Comparison of ENCODE assay signal across 1 cellular context in genomic region chr3:155282416-155283091, GRCh38.
TF ChIP-seq lines count a peak whose summit lies in the region.

No MANE protein-coding gene starts in this region.

TF ChIP-seq in K562, 482 proteins besides CTCF, POLR2A, EP300 and RAD21 (continued from another document and continues in another):
- TF ChIP-seq, protein P1, sequence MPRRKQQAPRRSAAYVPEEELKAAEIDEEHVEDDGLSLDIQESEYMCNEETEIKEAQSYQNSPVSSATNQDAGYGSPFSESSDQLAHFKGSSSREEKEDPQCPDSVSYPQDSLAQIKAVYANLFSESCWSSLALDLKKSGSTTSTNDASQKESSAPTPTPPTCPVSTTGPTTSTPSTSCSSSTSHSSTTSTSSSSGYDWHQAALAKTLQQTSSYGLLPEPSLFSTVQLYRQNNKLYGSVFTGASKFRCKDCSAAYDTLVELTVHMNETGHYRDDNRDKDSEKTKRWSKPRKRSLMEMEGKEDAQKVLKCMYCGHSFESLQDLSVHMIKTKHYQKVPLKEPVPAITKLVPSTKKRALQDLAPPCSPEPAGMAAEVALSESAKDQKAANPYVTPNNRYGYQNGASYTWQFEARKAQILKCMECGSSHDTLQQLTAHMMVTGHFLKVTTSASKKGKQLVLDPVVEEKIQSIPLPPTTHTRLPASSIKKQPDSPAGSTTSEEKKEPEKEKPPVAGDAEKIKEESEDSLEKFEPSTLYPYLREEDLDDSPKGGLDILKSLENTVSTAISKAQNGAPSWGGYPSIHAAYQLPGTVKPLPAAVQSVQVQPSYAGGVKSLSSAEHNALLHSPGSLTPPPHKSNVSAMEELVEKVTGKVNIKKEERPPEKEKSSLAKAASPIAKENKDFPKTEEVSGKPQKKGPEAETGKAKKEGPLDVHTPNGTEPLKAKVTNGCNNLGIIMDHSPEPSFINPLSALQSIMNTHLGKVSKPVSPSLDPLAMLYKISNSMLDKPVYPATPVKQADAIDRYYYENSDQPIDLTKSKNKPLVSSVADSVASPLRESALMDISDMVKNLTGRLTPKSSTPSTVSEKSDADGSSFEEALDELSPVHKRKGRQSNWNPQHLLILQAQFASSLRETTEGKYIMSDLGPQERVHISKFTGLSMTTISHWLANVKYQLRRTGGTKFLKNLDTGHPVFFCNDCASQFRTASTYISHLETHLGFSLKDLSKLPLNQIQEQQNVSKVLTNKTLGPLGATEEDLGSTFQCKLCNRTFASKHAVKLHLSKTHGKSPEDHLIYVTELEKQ (CRISPR knock-in tag; IDR thresholded peaks at IDR 0.05): no peak
- TF ChIP-seq IRF9 (tag; IDR thresholded peaks at IDR 0.05): no peak
- TF ChIP-seq ZNF316 (IDR thresholded peaks at IDR 0.05): peak; percentile 75
- TF ChIP-seq, protein P2, sequence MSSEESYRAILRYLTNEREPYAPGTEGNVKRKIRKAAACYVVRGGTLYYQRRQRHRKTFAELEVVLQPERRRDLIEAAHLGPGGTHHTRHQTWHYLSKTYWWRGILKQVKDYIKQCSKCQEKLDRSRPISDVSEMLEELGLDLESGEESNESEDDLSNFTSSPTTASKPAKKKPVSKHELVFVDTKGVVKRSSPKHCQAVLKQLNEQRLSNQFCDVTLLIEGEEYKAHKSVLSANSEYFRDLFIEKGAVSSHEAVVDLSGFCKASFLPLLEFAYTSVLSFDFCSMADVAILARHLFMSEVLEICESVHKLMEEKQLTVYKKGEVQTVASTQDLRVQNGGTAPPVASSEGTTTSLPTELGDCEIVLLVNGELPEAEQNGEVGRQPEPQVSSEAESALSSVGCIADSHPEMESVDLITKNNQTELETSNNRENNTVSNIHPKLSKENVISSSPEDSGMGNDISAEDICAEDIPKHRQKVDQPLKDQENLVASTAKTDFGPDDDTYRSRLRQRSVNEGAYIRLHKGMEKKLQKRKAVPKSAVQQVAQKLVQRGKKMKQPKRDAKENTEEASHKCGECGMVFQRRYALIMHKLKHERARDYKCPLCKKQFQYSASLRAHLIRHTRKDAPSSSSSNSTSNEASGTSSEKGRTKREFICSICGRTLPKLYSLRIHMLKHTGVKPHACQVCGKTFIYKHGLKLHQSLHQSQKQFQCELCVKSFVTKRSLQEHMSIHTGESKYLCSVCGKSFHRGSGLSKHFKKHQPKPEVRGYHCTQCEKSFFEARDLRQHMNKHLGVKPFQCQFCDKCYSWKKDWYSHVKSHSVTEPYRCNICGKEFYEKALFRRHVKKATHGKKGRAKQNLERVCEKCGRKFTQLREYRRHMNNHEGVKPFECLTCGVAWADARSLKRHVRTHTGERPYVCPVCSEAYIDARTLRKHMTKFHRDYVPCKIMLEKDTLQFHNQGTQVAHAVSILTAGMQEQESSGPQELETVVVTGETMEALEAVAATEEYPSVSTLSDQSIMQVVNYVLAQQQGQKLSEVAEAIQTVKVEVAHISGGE (CRISPR knock-in tag; IDR thresholded peaks at IDR 0.05): peak in 1 of 3 experiments; percentile 62; a peak in 2 of 6 replicates
- no peak for TF ChIP-seq ZNF134 (CRISPR knock-in tag; conservative IDR thresholded peaks at IDR 0.05)
- TF ChIP-seq NFIC (IDR thresholded peaks at IDR 0.05): peak; percentile 82
- TF ChIP-seq NFATC3 (IDR thresholded peaks at IDR 0.05): peak; percentile 85; the same call in 1 of the 2 replicates
- peak; percentile 39 for TF ChIP-seq ATF7 (IDR thresholded peaks at IDR 0.05)
- TF ChIP-seq ZFP36 (IDR thresholded peaks at IDR 0.05; ENCODE audit: low read depth, low read length, partially characterized antibody): no peak
- peak; percentile 82 for TF ChIP-seq PHB2 (IDR thresholded peaks at IDR 0.05; ENCODE audit: low read depth)
- TF ChIP-seq, protein P3, sequence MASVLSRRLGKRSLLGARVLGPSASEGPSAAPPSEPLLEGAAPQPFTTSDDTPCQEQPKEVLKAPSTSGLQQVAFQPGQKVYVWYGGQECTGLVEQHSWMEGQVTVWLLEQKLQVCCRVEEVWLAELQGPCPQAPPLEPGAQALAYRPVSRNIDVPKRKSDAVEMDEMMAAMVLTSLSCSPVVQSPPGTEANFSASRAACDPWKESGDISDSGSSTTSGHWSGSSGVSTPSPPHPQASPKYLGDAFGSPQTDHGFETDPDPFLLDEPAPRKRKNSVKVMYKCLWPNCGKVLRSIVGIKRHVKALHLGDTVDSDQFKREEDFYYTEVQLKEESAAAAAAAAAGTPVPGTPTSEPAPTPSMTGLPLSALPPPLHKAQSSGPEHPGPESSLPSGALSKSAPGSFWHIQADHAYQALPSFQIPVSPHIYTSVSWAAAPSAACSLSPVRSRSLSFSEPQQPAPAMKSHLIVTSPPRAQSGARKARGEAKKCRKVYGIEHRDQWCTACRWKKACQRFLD (CRISPR knock-in tag; IDR thresholded peaks at IDR 0.05): no peak
- TF ChIP-seq, protein P4, sequence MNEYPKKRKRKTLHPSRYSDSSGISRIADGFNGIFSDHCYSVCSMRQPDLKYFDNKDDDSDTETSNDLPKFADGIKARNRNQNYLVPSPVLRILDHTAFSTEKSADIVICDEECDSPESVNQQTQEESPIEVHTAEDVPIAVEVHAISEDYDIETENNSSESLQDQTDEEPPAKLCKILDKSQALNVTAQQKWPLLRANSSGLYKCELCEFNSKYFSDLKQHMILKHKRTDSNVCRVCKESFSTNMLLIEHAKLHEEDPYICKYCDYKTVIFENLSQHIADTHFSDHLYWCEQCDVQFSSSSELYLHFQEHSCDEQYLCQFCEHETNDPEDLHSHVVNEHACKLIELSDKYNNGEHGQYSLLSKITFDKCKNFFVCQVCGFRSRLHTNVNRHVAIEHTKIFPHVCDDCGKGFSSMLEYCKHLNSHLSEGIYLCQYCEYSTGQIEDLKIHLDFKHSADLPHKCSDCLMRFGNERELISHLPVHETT (CRISPR knock-in tag; conservative IDR thresholded peaks at IDR 0.05 in 1 of 2, IDR thresholded peaks at IDR 0.05 in 1 of 2): no peak
- TF ChIP-seq NCOA4 (IDR thresholded peaks at IDR 0.05; ENCODE audit: partially characterized antibody): peak; percentile 35
- no peak for TF ChIP-seq SETDB1 (IDR thresholded peaks at IDR 0.05; ENCODE audit: low read length)
- TF ChIP-seq GTF2B (IDR thresholded peaks at IDR 0.05; ENCODE audit: extremely low read depth, insufficient read length): no peak
- no peak for TF ChIP-seq CEBPG (CRISPR knock-in tag; IDR thresholded peaks at IDR 0.05)
- no peak for TF ChIP-seq CEBPG (tag; conservative IDR thresholded peaks at IDR 0.05 in 1 of 2, IDR thresholded peaks at IDR 0.05 in 1 of 2)
- peak; percentile 77 for TF ChIP-seq HDAC2 (IDR thresholded peaks at IDR 0.05)
- TF ChIP-seq LCOR (CRISPR knock-in tag; IDR thresholded peaks at IDR 0.05): peak; percentile 77; the same call in 1 of the 2 replicates
- peak; percentile 49 to 71 for TF ChIP-seq NCOA2 (IDR thresholded peaks at IDR 0.05; ENCODE audit: partially characterized antibody in 2 of 2)
- 0 out of 2 replicates have a peak, but pooled peaks have one; percentile 36 for TF ChIP-seq ELF4 (CRISPR knock-in tag; IDR thresholded peaks at IDR 0.05)
- TF ChIP-seq CXXC5 (CRISPR knock-in tag; IDR thresholded peaks at IDR 0.05): peak; percentile 96
- TF ChIP-seq DACH1 (IDR thresholded peaks at IDR 0.05; ENCODE audit: partially characterized antibody): no peak
- no peak for TF ChIP-seq SAFB2 (IDR thresholded peaks at IDR 0.05; ENCODE audit: borderline replicate concordance, low read depth, low read length, severe bottlenecking)
- TF ChIP-seq NR1H2 (CRISPR knock-in tag; IDR thresholded peaks at IDR 0.05): no peak
- TF ChIP-seq FOXM1 (IDR thresholded peaks at IDR 0.05; ENCODE audit: low read depth): peak; percentile 68
- TF ChIP-seq FOXM1 (CRISPR knock-in tag; IDR thresholded peaks at IDR 0.05; ENCODE audit: low read depth): no peak
- no peak for TF ChIP-seq SRSF9 (IDR thresholded peaks at IDR 0.05; ENCODE audit: borderline replicate concordance, low read depth, low read length)
- TF ChIP-seq ZNF717 (CRISPR knock-in tag; IDR thresholded peaks at IDR 0.05): no peak
- TF ChIP-seq LEF1 (IDR thresholded peaks at IDR 0.05): peak; percentile 78; the same call in 1 of the 2 replicates
- no peak for TF ChIP-seq SRSF7 (optimal IDR thresholded peaks at IDR 0.05; ENCODE audit: low read depth, low read length)
- TF ChIP-seq DIDO1 (tag; IDR thresholded peaks at IDR 0.05; ENCODE audit: low read depth): no peak
- TF ChIP-seq PRMT5 (CRISPR knock-in tag; IDR thresholded peaks at IDR 0.05): no peak
- TF ChIP-seq NRF1 (conservative IDR thresholded peaks at IDR 0.05 in 1 of 2, IDR thresholded peaks at IDR 0.05 in 1 of 2): no peak
- TF ChIP-seq SMARCC2 (IDR thresholded peaks at IDR 0.05; ENCODE audit: low read depth): no peak
- no peak for TF ChIP-seq SIN3A (IDR thresholded peaks at IDR 0.05; ENCODE audit: borderline replicate concordance in 2 of 2, control insufficient read depth in 1 of 2, low read depth in 2 of 2, low read length in 2 of 2)
- TF ChIP-seq HEY1 (CRISPR knock-in tag; IDR thresholded peaks at IDR 0.05; ENCODE audit: borderline replicate concordance): no peak
- TF ChIP-seq POLR2G (IDR thresholded peaks at IDR 0.05; ENCODE audit: low read depth, low read length): no peak
- TF ChIP-seq ZNF436 (CRISPR knock-in tag; IDR thresholded peaks at IDR 0.05): no peak
- TF ChIP-seq MITF (IDR thresholded peaks at IDR 0.05): peak; percentile 94
- TF ChIP-seq MTA3 (IDR thresholded peaks at IDR 0.05; ENCODE audit: borderline replicate concordance): no peak
- TF ChIP-seq ETS2 (tag; IDR thresholded peaks at IDR 0.05; ENCODE audit: borderline replicate concordance, poor library complexity, severe bottlenecking): no peak
- peak; percentile 80 to 88 for TF ChIP-seq FOXK2 (conservative IDR thresholded peaks at IDR 0.05 in 1 of 2, IDR thresholded peaks at IDR 0.05 in 1 of 2; ENCODE audit: low read depth in 2 of 2)
- TF ChIP-seq ZNF224 (CRISPR knock-in tag; IDR thresholded peaks at IDR 0.05): no peak
- no peak for TF ChIP-seq POLR3G (IDR thresholded peaks at IDR 0.05; ENCODE audit: extremely low read depth, insufficient read length, insufficient replicate concordance)
- no peak for TF ChIP-seq ELK3 (CRISPR knock-in tag; IDR thresholded peaks at IDR 0.05)
- peak; percentile 51; the same call in 1 of the 2 replicates for TF ChIP-seq ESRRA (IDR thresholded peaks at IDR 0.05; ENCODE audit: borderline replicate concordance, low read depth)
- TF ChIP-seq ETV6 (IDR thresholded peaks at IDR 0.05; ENCODE audit: borderline replicate concordance in 1 of 2, low read depth in 2 of 2, low read length in 1 of 2): peak in 1 of 2 experiments; percentile 38; a peak in 1 of 4 replicates
- no peak for TF ChIP-seq ETV6 (CRISPR knock-in tag; IDR thresholded peaks at IDR 0.05; ENCODE audit: borderline replicate concordance)
- TF ChIP-seq, protein P5, sequence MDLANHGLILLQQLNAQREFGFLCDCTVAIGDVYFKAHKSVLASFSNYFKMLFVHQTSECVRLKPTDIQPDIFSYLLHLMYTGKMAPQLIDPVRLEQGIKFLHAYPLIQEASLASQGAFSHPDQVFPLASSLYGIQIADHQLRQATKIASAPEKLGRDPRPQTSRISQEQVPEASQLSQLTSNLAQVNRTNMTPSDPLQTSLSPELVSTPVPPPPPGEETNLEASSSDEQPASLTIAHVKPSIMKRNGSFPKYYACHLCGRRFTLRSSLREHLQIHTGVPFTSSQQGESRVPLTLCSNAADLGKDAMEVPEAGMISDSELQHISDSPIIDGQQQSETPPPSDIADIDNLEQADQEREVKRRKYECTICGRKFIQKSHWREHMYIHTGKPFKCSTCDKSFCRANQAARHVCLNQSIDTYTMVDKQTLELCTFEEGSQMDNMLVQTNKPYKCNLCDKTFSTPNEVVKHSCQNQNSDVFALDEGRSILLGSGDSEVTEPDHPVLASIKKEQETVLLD (IDR thresholded peaks at IDR 0.05): peak; percentile 87
- no peak for TF ChIP-seq TEAD2 (tag; IDR thresholded peaks at IDR 0.05)
- TF ChIP-seq GATAD2A (IDR thresholded peaks at IDR 0.05): peak; percentile 81
- TF ChIP-seq RAD51 (IDR thresholded peaks at IDR 0.05; ENCODE audit: borderline replicate concordance, low read depth): peak; percentile 50; the same call in 1 of the 2 replicates
- peak; percentile 61 for TF ChIP-seq HDAC3 (IDR thresholded peaks at IDR 0.05; ENCODE audit: borderline replicate concordance, partially characterized antibody)
- peak; percentile 68 for TF ChIP-seq PKNOX1 (IDR thresholded peaks at IDR 0.05)
- no peak for TF ChIP-seq PTTG1 (tag; IDR thresholded peaks at IDR 0.05; ENCODE audit: low read depth)
